Comparison of ENCODE assay signal across 9 cellular contexts in the genomic region with DNA sequence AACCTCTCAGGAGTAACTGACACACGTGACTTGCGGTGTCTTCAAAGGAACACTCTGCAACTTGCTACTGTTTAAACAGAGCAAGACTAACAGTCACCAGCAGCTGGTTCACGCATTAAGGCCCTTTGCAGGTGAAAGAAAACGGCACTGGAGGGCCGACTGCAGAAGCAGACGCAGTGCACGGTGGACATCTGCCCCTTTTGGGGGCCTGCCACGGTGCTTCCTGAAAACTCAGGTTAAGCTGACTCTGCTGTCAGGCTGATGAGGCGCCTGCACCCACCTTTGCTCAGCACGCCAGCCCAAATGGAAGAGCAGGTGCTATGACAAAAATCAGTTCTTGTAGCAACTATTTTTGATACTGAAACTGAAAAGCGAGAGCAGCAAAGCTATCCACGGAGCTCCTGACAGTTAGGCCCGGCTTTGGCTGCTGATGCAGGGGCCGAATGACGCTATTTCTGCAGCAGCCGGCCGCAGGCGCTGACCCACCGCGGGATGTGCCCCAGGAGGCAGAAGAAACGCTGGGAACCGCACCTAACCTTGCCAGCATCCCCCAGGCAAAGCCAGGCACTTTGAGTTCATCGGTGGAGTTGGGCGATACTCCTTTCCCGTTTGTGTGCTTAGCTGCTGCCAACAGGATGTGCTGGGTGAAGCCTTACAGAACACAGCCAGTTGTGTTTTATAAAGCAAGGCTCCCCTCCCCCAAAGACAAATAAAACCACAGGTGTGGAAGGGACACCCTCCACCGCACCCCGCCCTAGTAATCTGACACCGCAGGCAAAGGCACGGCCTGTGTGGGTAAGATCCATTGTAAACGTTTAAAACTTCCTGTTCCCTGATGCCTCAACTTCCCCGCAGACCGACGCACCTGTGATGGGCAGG. TPM values are rescaled to one million over a fixed set of nuclear protein-coding genes. Genes with fewer than 3 reads are reported as not detected.
DNase-seq lines count a peak whose midpoint lies in the region; ATAC-seq lines count a peak whose summit lies in the region.
"Had no signal": no experiment of that assay in that cellular context is flagged by ENCODE, and none has a peak within 500 bp of the region (broad histone marks: within the 10 kb centered on the region; RNA-seq: fewer than 3 reads in every experiment).

No MANE protein-coding gene starts in this region.

- H3K4me3 ChIP-seq in skin epidermis = peak overlapping the region in 2 of 7 experiments; percentile 7 to 17
- H3K4me3 ChIP-seq: adrenal gland had no signal

- CTCF ChIA-PET in activated CD4-positive, alpha-beta T cell treated with anti-CD3 and anti-CD28 coated beads, Interleukin-2, amount 10 ng/mL, durations not matched to agents 7 days and 5 days (lab: Charles Lee) = interaction anchor here (0.7 to 1.7 kb wide), 4 partner anchors 11 to 210 kb away, joined by 3 read pairs; no protein-coding TSS in a partner anchor

- peaks cover 40% of the 10 kb centered on the region for H3K36me3 Mint-ChIP-seq in activated CD4-positive, alpha-beta T cell treated with anti-CD3 and anti-CD28 coated beads, Interleukin-2, amount 10 ng/mL, durations not matched to agents 7 days and 5 days (ENCODE audit: low read depth)

- H3K27me3 Mint-ChIP-seq in activated CD4-positive, alpha-beta T cell treated with anti-CD3 and anti-CD28 coated beads, Interleukin-2, amount 10 ng/mL, durations not matched to agents 7 days and 5 days = no peaks in the 10 kb centered on the region

- H3K4me3 Mint-ChIP-seq in activated CD4-positive, alpha-beta T cell treated with anti-CD3 and anti-CD28 coated beads, Interleukin-2, amount 10 ng/mL, durations not matched to agents 7 days and 5 days = peak overlapping the region; percentile 77

- POLR2A ChIA-PET in activated CD4-positive, alpha-beta T cell treated with anti-CD3 and anti-CD28 coated beads, Interleukin-2, amount 10 ng/mL, durations not matched to agents 7 days and 5 days (lab: Charles Lee) = interaction anchor here (0.8 kb wide), 1 partner anchor 1045 kb away, joined by 5 read pairs; no protein-coding TSS in a partner anchor

- H3K27ac Mint-ChIP-seq in activated CD4-positive, alpha-beta T cell treated with anti-CD3 and anti-CD28 coated beads, Interleukin-2, amount 10 ng/mL, durations not matched to agents 7 days and 5 days = peak overlapping the region; percentile 96

- DNase-seq in NCI-H146 treated with DMSO at 0.1 percent for 48 hours (lab: John Stamatoyannopoulos, UW; ENCODE audit: unreplicated experiment) (peak; percentile 99), hippocampal formation (lab: John Stamatoyannopoulos, UW) (no peak), DMS114 treated with DMSO at 0.1 percent for 48 hours (lab: John Stamatoyannopoulos, UW; ENCODE audit: unreplicated experiment) (no peak)
- DNase-seq in activated CD4-positive, alpha-beta T cell treated with anti-CD3 and anti-CD28 coated beads, Interleukin-2, amount 10 ng/mL, durations not matched to agents 7 days and 5 days = peak; percentile 85

- peak overlapping the region in 16 of 21 experiments; percentile 16 to 86 (median 53) for H3K27ac ChIP-seq in skin epidermis
- H3K27ac ChIP-seq: adrenal gland had no signal

- ATAC-seq in GM18861 (IDR thresholded peaks at IDR 0.05; ENCODE audit: unreplicated experiment) = peak; percentile 57
- peak; percentile 54 for ATAC-seq in HG02852 (IDR thresholded peaks at IDR 0.05; ENCODE audit: unreplicated experiment)
- peak; percentile 95 for ATAC-seq in esophagus mucosa

- H3K9me3 Mint-ChIP-seq in activated CD4-positive, alpha-beta T cell treated with anti-CD3 and anti-CD28 coated beads, Interleukin-2, amount 10 ng/mL, durations not matched to agents 7 days and 5 days = peaks cover 11% of the 10 kb centered on the region

- H3K4me1 Mint-ChIP-seq in activated CD4-positive, alpha-beta T cell treated with anti-CD3 and anti-CD28 coated beads, Interleukin-2, amount 10 ng/mL, durations not matched to agents 7 days and 5 days = peaks cover 71% of the 10 kb centered on the region

RNA-seq across cellular contexts. Expression of a gene that starts 21.1 kb away (rescaled TPM):
- 1 to 10 TPM; 3.4 to 5.6 TPM for total RNA-seq in activated CD4-positive, alpha-beta T cell treated with anti-CD3 and anti-CD28 coated beads, Interleukin-2, amount 10 ng/mL, durations not matched to agents 7 days and 5 days
- not detected for total RNA-seq in esophagus mucosa

RNA-seq across cellular contexts. Expression of a gene that starts 29.0 kb away (rescaled TPM):
- total RNA-seq in activated CD4-positive, alpha-beta T cell treated with anti-CD3 and anti-CD28 coated beads, Interleukin-2, amount 10 ng/mL, durations not matched to agents 7 days and 5 days = 100 to 1,000 TPM; 122 to 123 TPM
- total RNA-seq in esophagus mucosa = 39.5 TPM

Comparison
In these comparisons a context has a peak if more than half of its experiments do, and no peak if none do; other contexts are left out.
1. DNase-seq: peak in NCI-H146 treated with DMSO at 0.1 percent for 48 hours (single experiment) and activated CD4-positive, alpha-beta T cell treated with anti-CD3 and anti-CD28 coated beads, Interleukin-2, amount 10 ng/mL, durations not matched to agents 7 days and 5 days (single experiment); none in hippocampal formation (0 of 2) and DMS114 treated with DMSO at 0.1 percent for 48 hours (single experiment).
2. Peak in every context shown above with its lines, with median percentiles within 50 percentile points of each other: ATAC-seq.